Comparison of ENCODE assay signal across 1 cellular context in genomic region chr16:22369221-22369811, GRCh38.
TF ChIP-seq lines count a peak whose summit lies in the region.

No MANE protein-coding gene starts in this region.

TF ChIP-seq in HEK293, 187 proteins besides CTCF, POLR2A, EP300 and RAD21 (continued from another document):
- TF ChIP-seq REST (tag by site-specific recombination; IDR thresholded peaks at IDR 0.05) (peak; percentile 95), ZFHX2 (tag by site-specific recombination; conservative IDR thresholded peaks at IDR 0.05) (no peak), ZNF175 (tag by site-specific recombination; IDR thresholded peaks at IDR 0.05) (no peak), ZNF629 (tag by site-specific recombination; IDR thresholded peaks at IDR 0.05) (peak; percentile 89), ZBTB21 (tag by site-specific recombination; IDR thresholded peaks at IDR 0.05) (peak; percentile 84), OSR2 (tag by site-specific recombination; IDR thresholded peaks at IDR 0.05) (peak; percentile 40; the same call in 1 of the 2 replicates), ZNF561 (tag by site-specific recombination; IDR thresholded peaks at IDR 0.05; ENCODE audit: borderline replicate concordance) (no peak), ZNF366 (tag by site-specific recombination; conservative IDR thresholded peaks at IDR 0.05) (peak; percentile 34)
